In genomic region chr3:106943071-106943470, GRCh38 we compare ENCODE assay signal across 24 cellular contexts.
"Had no signal": no experiment of that assay in that cellular context is flagged by ENCODE, and none has a peak within 500 bp of the region (broad histone marks: within the 10 kb centered on the region; RNA-seq: fewer than 3 reads in every experiment).

No MANE protein-coding gene starts in this region.

- H3K27me3 ChIP-seq: brain microvascular endothelial cell had no signal

- ATAC-seq: activated CD8-positive, alpha-beta T cell treated with anti-CD3 and anti-CD28 coated beads, Interleukin-2, amount 10 ng/mL, durations not matched to agents 7 days and 5 days; activated T-cell treated with anti-CD3 and anti-CD28 coated beads, Interleukin-2, amount 50 U/mL, for 4 hours; left lobe of liver; SK-N-SH treated with all-trans-retinoic acid at 6 μM for 48 hours; stimulated activated memory B cell treated with anti-CD40 and anti-IgM and Interleukin-4, amounts not matched to agents 10 μg/mL and 1 μg/mL and 100 μg/mL, for 72 hours had no signal

- H3K36me3 ChIP-seq: brain microvascular endothelial cell had no signal

- DNase-seq: activated CD4-positive, alpha-beta T cell treated with anti-CD3 and anti-CD28 coated beads, Interleukin-2, amount 10 ng/mL, durations not matched to agents 7 days and 5 days; activated CD4-positive, CD25-positive, alpha-beta regulatory T cell; activated CD8-positive, alpha-beta memory T cell treated with anti-CD3 and anti-CD28 coated beads, Interleukin-2, amount 50 U/mL, for 4 hours; activated CD8-positive, alpha-beta T cell treated with anti-CD3 and anti-CD28 coated beads, Interleukin-2, amount 10 ng/mL, durations not matched to agents 7 days and 5 days; activated naive CD4-positive, alpha-beta T cell treated with anti-CD3 and anti-CD28 coated beads for 36 hours; activated T-cell treated with anti-CD3 and anti-CD28 coated beads, Interleukin-2, amount 50 U/mL, for 4 hours; aorta; brain microvascular endothelial cell; foreskin melanocyte; glutamatergic neuron; hypothalamus; midbrain; nephron progenitor cell; occipital lobe; stimulated activated CD4-positive, alpha-beta T cell treated with anti-CD3 and anti-CD28 coated beads, Interleukin-4, amount 100 ng/mL, for 1 hour; T-helper 1 cell; T-helper 9 cell had no signal

- H3K4me3 ChIP-seq: coronary artery, lung, skin epidermis had no signal

- FAIRE-seq: keratinocyte had no signal

- H3K27ac ChIP-seq: brain microvascular endothelial cell, coronary artery, skin epidermis had no signal
